1 cellular context compared by ENCODE assay signal in genomic region chr14:22432348-22432976, GRCh38.
A peak's percentile ranks its signal among the peaks of the same experiment; 100 is the strongest.
TF ChIP-seq lines count a peak whose summit lies in the region.

No MANE protein-coding gene starts in this region.

TF ChIP-seq in Ishikawa, 13 proteins besides CTCF, POLR2A, EP300 and RAD21 (continued from another document):
- no peak for TF ChIP-seq CREB1 (IDR thresholded peaks at IDR 0.05; ENCODE audit: low read depth)
- peak; percentile 99 for TF ChIP-seq NFIC (IDR thresholded peaks at IDR 0.05)
TF ChIP-seq in Ishikawa: peak in this region for 7.
